ENCODE assay signal across 8 cellular contexts in genomic region chr3:23999012-23999641, GRCh38. TPM values are rescaled to one million over a fixed set of nuclear protein-coding genes. Genes with fewer than 3 reads are reported as not detected.
DNase-seq lines count a peak whose midpoint lies in the region; ATAC-seq, FAIRE-seq and TF ChIP-seq lines count a peak whose summit lies in the region.

No MANE protein-coding gene starts in this region.

- no peak overlapping the region for H3K18ac ChIP-seq in H1 (ENCODE audit: extremely low read depth, low read length)

- no peaks in the 10 kb centered on the region for H3K79me2 ChIP-seq in H1 (ENCODE audit: control insufficient read depth in 1 of 2, insufficient read depth in 2 of 2, low read length in 2 of 2)

- H2BK120ac ChIP-seq in H1 (replicated peaks; ENCODE audit: low read depth, low read length): no peak overlapping the region

- no peak for TF ChIP-seq EP300 in H1 (IDR thresholded peaks at IDR 0.05; ENCODE audit: borderline replicate concordance in 1 of 2, low read depth in 2 of 2, low read length in 2 of 2)

- H3K14ac ChIP-seq in H1 (ENCODE audit: insufficient read length): no peak overlapping the region

- no peak overlapping the region for H3K4me3 ChIP-seq in H1 (ENCODE audit: extremely low read depth in 1 of 4, insufficient read depth in 2 of 4, low read depth in 3 of 4, low read length in 4 of 4)

- no peak overlapping the region for H4K8ac ChIP-seq in H1 (ENCODE audit: extremely low read depth, insufficient read depth, low read length)

- no peaks in the 10 kb centered on the region for H4K20me1 ChIP-seq in H1 (replicated peaks in 1 of 2; ENCODE audit: control insufficient read depth in 1 of 2, insufficient read depth in 2 of 2, low read length in 2 of 2)

- H3K4me1 ChIP-seq in H1 (replicated peaks in 1 of 4; ENCODE audit: control insufficient read depth in 3 of 4, insufficient read depth in 4 of 4, low read length in 3 of 4): no peaks in the 10 kb centered on the region; a peak in 1 of 7 replicates

- FAIRE-seq in H1 (lab: Jason Lieb, UNC): peak; percentile 19

- no peak for TF ChIP-seq POLR2A in H1 (IDR thresholded peaks at IDR 0.05; ENCODE audit: control extremely low read depth in 1 of 2, low read depth in 2 of 2, low read length in 2 of 2)

- ATAC-seq in GM21576 (IDR thresholded peaks at IDR 0.05; ENCODE audit: unreplicated experiment) (peak; percentile 53), HG03095 (IDR thresholded peaks at IDR 0.05; ENCODE audit: unreplicated experiment) (no peak)

- POLR2A ChIA-PET in H1 (lab: Charles Lee; ENCODE audit: partially characterized antibody): no interaction called here

- CTCF ChIA-PET in H1 (lab: Charles Lee; ENCODE audit: partially characterized antibody): interaction anchor here (0.7 to 3.9 kb wide), 36 partner anchors 9 to 742 kb away, joined by 3 to 36 read pairs (median 4); no protein-coding TSS in a partner anchor

- 32% methylated on average over 5 of the region's 5 CpGs; no CpG with 5 or more reads in 1 of the 2 experiments for WGBS in H1 (ENCODE audit: extremely low coverage in 1 of 2, insufficient coverage in 1 of 2, insufficient read length in 1 of 2, insufficient replicate concordance in 2 of 2, low coverage in 1 of 2, low lambda C conversion rate in 2 of 2, missing lambda C conversion rate in 1 of 2), 2 experiments

- H2BK5ac ChIP-seq in H1 (ENCODE audit: low read depth, low read length): no peak overlapping the region

- H4K5ac ChIP-seq in H1 (ENCODE audit: insufficient read length, low read depth, low read length): no peak overlapping the region

- H3K27me3 ChIP-seq in H1 (replicated peaks in 1 of 4; ENCODE audit: control insufficient read depth in 3 of 4, extremely low read depth in 1 of 4, insufficient read depth in 3 of 4, low read length in 3 of 4): no peaks in the 10 kb centered on the region

- H3K4ac ChIP-seq in H1 (replicated peaks; ENCODE audit: insufficient read length, low read depth, low read length): no peak overlapping the region

- DNase-seq in COLO668 (lab: John Stamatoyannopoulos, UW; ENCODE audit: unreplicated experiment) (peak; percentile 21), NCI-H2081 (lab: John Stamatoyannopoulos, UW) (peak; percentile 55 to 71), H1 (ENCODE audit: low read depth in 1 of 2, low spot score in 2 of 2) (peak; percentile 27 to 92), middle frontal gyrus (ENCODE audit: extremely low spot score, low spot score) (peak; percentile 81)
- DNase-seq in activated CD4-positive, alpha-beta T cell treated with anti-CD3 and anti-CD28 coated beads, Interleukin-2, amount 50 U/mL, for 24 hours (ENCODE audit: low read depth in 1 of 2, low spot score in 1 of 2): peak; percentile 48 to 57
- peak; percentile 14 to 25 for DNase-seq in stimulated activated CD8-positive, alpha-beta memory T cell treated with anti-CD3 and anti-CD28 coated beads, Interleukin-7, amount 100 ng/mL, for 4 hours (ENCODE audit: low read depth in 2 of 2)

- no peak overlapping the region for H2AFZ ChIP-seq in H1 (ENCODE audit: low read length)

- H3K56ac ChIP-seq in H1 (replicated peaks; ENCODE audit: insufficient read length, low read depth, low read length): no peak overlapping the region

- H2BK12ac ChIP-seq in H1 (ENCODE audit: low read depth, low read length): no peak overlapping the region

- peak; percentile 100 for TF ChIP-seq RAD21 in H1 (IDR thresholded peaks at IDR 0.05 in 1 of 2, conservative IDR thresholded peaks at IDR 0.05 in 1 of 2; ENCODE audit: low read depth in 2 of 2, low read length in 2 of 2)

- TF ChIP-seq CTCF in H1 (IDR thresholded peaks at IDR 0.05; ENCODE audit: control extremely low read depth in 1 of 3, insufficient read depth in 1 of 3, low read depth in 1 of 3, low read length in 3 of 3): peak in 2 of 3 experiments; percentile 88 to 94; a peak in 3 of 4 replicates

- no peak overlapping the region for H3K9ac ChIP-seq in H1 (replicated peaks in 1 of 4; ENCODE audit: extremely low read depth in 1 of 4, low read depth in 3 of 4, low read length in 3 of 4)

- H3K23ac ChIP-seq in H1 (ENCODE audit: insufficient read length): no peak overlapping the region

- H2BK15ac ChIP-seq in H1 (ENCODE audit: low read length): no peak overlapping the region

- no peaks in the 10 kb centered on the region; the same call in 1 of the 2 replicates for H3K23me2 ChIP-seq in H1 (ENCODE audit: low read depth, low read length)

- H3K79me1 ChIP-seq in H1 (ENCODE audit: low read depth, low read length): no peaks in the 10 kb centered on the region

- H2BK20ac ChIP-seq in H1 (ENCODE audit: low read length): no peak overlapping the region

- H4K91ac ChIP-seq in H1 (replicated peaks; ENCODE audit: insufficient read length, low read length): no peak overlapping the region

- H3K4me2 ChIP-seq in H1 (ENCODE audit: insufficient read depth in 1 of 2, low read depth in 2 of 2, low read length in 2 of 2): no peak overlapping the region

- H3K27ac ChIP-seq in H1 (ENCODE audit: low read depth, low read length): no peak overlapping the region

- H3K36me3 ChIP-seq in H1 (ENCODE audit: control insufficient read depth in 2 of 4, insufficient read depth in 4 of 4, low read length in 3 of 4): no peaks in the 10 kb centered on the region

- no peak overlapping the region for H2AK5ac ChIP-seq in H1 (ENCODE audit: low read depth, low read length)

- H3K9me3 ChIP-seq in H1 (ENCODE audit: insufficient read depth in 2 of 2, low read depth in 1 of 2, low read length in 1 of 2): no peaks in the 10 kb centered on the region

TF ChIP-seq in H1, 55 proteins besides CTCF, POLR2A, EP300 and RAD21:
- TF ChIP-seq SAP30 (IDR thresholded peaks at IDR 0.05; ENCODE audit: insufficient read depth, insufficient replicate concordance, low read length): no peak
- TF ChIP-seq POU5F1 (IDR thresholded peaks at IDR 0.05; ENCODE audit: low read depth, low read length): no peak

RNA-seq across cellular contexts. Expression of gene NR1D2, which starts 54.0 kb away (rescaled TPM):
- total RNA-seq in H1 (2021; fragmentation: NEBNext Ultra II Directional; extraction: Animal tissue kit (Norgen Biotek cat#: 25700)): 21.7 and 22.0 TPM in 2 replicates
- polyA plus RNA-seq in H1 (2011; rRNA removed): 3.5 and 5.9 TPM in 2 replicates
- polyA plus RNA-seq in H1 (2011; cell fraction: cytosol; rRNA removed): 6.9 TPM
- polyA plus RNA-seq in H1 (2011; cell fraction: nucleus; rRNA removed): 3.1 TPM
- 9.9 to 16.3 TPM (median 12.7 TPM) in 4 replicates for polyA plus RNA-seq in H1 (2012, experiment 1 of 2)
- polyA plus RNA-seq in H1 (2012, experiment 2 of 2): 0.39 TPM
- 7.1 TPM for polyA plus RNA-seq in H1 (2013, experiment 1 of 2)
- 7.3 TPM for polyA plus RNA-seq in H1 (2013, experiment 2 of 2)
- 26.1 and 41.2 TPM in 2 replicates for polyA minus RNA-seq in H1 (2011; rRNA and poly(A)+ RNA removed)
- 17.2 TPM for polyA minus RNA-seq in H1 (2011; cell fraction: cytosol; rRNA and poly(A)+ RNA removed)
- 29.0 TPM for polyA minus RNA-seq in H1 (2011; cell fraction: nucleus; rRNA and poly(A)+ RNA removed)

Comparison
In these comparisons a context has a peak if more than half of its experiments do, and no peak if none do; other contexts are left out.
1. DNase-seq: peak in every context shown above with its lines; median percentile 81 in middle frontal gyrus; 63 in NCI-H2081; 60 in H1; 52 in activated CD4-positive, alpha-beta T cell treated with anti-CD3 and anti-CD28 coated beads, Interleukin-2, amount 50 U/mL, for 24 hours; 21 in COLO668; 20 in stimulated activated CD8-positive, alpha-beta memory T cell treated with anti-CD3 and anti-CD28 coated beads, Interleukin-7, amount 100 ng/mL, for 4 hours.